1 cellular context compared by ENCODE assay signal in the genomic region with DNA sequence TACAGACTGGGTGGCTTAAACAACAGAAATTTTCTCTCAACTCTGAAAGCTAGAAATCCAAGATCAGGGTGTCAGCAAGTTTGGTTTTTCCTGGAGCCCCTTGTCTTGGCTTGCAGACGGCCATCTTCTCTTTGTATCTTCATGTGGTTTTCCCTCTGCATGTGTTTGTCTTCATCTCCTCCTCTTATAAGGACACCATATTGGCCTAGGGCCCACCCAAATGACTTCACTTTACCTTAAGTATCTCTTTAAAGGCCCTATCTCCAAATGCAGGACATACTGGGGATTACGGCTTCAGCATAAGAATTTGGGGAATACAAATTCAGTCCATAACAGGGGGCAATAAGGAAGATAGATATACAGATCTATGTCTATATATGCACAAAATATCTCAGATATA.
TF ChIP-seq lines count a peak whose summit lies in the region.

No MANE protein-coding gene starts in this region.

TF ChIP-seq in K562, 482 proteins besides CTCF, POLR2A, EP300 and RAD21 (continued from another document and continues in another):
- TF ChIP-seq, protein P1, sequence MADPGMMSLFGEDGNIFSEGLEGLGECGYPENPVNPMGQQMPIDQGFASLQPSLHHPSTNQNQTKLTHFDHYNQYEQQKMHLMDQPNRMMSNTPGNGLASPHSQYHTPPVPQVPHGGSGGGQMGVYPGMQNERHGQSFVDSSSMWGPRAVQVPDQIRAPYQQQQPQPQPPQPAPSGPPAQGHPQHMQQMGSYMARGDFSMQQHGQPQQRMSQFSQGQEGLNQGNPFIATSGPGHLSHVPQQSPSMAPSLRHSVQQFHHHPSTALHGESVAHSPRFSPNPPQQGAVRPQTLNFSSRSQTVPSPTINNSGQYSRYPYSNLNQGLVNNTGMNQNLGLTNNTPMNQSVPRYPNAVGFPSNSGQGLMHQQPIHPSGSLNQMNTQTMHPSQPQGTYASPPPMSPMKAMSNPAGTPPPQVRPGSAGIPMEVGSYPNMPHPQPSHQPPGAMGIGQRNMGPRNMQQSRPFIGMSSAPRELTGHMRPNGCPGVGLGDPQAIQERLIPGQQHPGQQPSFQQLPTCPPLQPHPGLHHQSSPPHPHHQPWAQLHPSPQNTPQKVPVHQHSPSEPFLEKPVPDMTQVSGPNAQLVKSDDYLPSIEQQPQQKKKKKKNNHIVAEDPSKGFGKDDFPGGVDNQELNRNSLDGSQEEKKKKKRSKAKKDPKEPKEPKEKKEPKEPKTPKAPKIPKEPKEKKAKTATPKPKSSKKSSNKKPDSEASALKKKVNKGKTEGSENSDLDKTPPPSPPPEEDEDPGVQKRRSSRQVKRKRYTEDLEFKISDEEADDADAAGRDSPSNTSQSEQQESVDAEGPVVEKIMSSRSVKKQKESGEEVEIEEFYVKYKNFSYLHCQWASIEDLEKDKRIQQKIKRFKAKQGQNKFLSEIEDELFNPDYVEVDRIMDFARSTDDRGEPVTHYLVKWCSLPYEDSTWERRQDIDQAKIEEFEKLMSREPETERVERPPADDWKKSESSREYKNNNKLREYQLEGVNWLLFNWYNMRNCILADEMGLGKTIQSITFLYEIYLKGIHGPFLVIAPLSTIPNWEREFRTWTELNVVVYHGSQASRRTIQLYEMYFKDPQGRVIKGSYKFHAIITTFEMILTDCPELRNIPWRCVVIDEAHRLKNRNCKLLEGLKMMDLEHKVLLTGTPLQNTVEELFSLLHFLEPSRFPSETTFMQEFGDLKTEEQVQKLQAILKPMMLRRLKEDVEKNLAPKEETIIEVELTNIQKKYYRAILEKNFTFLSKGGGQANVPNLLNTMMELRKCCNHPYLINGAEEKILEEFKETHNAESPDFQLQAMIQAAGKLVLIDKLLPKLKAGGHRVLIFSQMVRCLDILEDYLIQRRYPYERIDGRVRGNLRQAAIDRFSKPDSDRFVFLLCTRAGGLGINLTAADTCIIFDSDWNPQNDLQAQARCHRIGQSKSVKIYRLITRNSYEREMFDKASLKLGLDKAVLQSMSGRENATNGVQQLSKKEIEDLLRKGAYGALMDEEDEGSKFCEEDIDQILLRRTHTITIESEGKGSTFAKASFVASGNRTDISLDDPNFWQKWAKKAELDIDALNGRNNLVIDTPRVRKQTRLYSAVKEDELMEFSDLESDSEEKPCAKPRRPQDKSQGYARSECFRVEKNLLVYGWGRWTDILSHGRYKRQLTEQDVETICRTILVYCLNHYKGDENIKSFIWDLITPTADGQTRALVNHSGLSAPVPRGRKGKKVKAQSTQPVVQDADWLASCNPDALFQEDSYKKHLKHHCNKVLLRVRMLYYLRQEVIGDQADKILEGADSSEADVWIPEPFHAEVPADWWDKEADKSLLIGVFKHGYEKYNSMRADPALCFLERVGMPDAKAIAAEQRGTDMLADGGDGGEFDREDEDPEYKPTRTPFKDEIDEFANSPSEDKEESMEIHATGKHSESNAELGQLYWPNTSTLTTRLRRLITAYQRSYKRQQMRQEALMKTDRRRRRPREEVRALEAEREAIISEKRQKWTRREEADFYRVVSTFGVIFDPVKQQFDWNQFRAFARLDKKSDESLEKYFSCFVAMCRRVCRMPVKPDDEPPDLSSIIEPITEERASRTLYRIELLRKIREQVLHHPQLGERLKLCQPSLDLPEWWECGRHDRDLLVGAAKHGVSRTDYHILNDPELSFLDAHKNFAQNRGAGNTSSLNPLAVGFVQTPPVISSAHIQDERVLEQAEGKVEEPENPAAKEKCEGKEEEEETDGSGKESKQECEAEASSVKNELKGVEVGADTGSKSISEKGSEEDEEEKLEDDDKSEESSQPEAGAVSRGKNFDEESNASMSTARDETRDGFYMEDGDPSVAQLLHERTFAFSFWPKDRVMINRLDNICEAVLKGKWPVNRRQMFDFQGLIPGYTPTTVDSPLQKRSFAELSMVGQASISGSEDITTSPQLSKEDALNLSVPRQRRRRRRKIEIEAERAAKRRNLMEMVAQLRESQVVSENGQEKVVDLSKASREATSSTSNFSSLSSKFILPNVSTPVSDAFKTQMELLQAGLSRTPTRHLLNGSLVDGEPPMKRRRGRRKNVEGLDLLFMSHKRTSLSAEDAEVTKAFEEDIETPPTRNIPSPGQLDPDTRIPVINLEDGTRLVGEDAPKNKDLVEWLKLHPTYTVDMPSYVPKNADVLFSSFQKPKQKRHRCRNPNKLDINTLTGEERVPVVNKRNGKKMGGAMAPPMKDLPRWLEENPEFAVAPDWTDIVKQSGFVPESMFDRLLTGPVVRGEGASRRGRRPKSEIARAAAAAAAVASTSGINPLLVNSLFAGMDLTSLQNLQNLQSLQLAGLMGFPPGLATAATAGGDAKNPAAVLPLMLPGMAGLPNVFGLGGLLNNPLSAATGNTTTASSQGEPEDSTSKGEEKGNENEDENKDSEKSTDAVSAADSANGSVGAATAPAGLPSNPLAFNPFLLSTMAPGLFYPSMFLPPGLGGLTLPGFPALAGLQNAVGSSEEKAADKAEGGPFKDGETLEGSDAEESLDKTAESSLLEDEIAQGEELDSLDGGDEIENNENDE (IDR thresholded peaks at IDR 0.05; ENCODE audit: low read depth, low read length) = peak; percentile 85
- TF ChIP-seq, protein P2, sequence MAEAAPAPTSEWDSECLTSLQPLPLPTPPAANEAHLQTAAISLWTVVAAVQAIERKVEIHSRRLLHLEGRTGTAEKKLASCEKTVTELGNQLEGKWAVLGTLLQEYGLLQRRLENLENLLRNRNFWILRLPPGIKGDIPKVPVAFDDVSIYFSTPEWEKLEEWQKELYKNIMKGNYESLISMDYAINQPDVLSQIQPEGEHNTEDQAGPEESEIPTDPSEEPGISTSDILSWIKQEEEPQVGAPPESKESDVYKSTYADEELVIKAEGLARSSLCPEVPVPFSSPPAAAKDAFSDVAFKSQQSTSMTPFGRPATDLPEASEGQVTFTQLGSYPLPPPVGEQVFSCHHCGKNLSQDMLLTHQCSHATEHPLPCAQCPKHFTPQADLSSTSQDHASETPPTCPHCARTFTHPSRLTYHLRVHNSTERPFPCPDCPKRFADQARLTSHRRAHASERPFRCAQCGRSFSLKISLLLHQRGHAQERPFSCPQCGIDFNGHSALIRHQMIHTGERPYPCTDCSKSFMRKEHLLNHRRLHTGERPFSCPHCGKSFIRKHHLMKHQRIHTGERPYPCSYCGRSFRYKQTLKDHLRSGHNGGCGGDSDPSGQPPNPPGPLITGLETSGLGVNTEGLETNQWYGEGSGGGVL (CRISPR knock-in tag; IDR thresholded peaks at IDR 0.05) = 0 out of 2 replicates have a peak, but pooled peaks have one; percentile 36
- TF ChIP-seq NFIC (IDR thresholded peaks at IDR 0.05) (peak; percentile 78), SAP30 (IDR thresholded peaks at IDR 0.05; ENCODE audit: borderline replicate concordance, insufficient read depth, low read depth, low read length, poor library complexity, severe bottlenecking) (no peak), ASH1L (IDR thresholded peaks at IDR 0.05; ENCODE audit: borderline replicate concordance, low read depth, partially characterized antibody) (no peak), EP400 (IDR thresholded peaks at IDR 0.05) (peak; percentile 28; the same call in 1 of the 2 replicates), GATAD2A (IDR thresholded peaks at IDR 0.05) (0 out of 2 replicates have a peak, but pooled peaks have one; percentile 62), TAF9B (IDR thresholded peaks at IDR 0.05; ENCODE audit: partially characterized antibody) (peak; percentile 21), ZBTB17 (CRISPR knock-in tag; IDR thresholded peaks at IDR 0.05) (peak; percentile 69; the same call in 1 of the 2 replicates), BRD9 (IDR thresholded peaks at IDR 0.05; ENCODE audit: low read depth, partially characterized antibody) (peak; percentile 52), TCF3 (CRISPR knock-in tag; IDR thresholded peaks at IDR 0.05) (peak; percentile 80), TAL1 (IDR thresholded peaks at IDR 0.05) (peak; percentile 54; the same call in 1 of the 2 replicates), TEAD4 (IDR thresholded peaks at IDR 0.05; ENCODE audit: low read length) (0 out of 2 replicates have a peak, but pooled peaks have one; percentile 33), TEAD4 (CRISPR knock-in tag; IDR thresholded peaks at IDR 0.05; ENCODE audit: borderline replicate concordance) (no peak)
- TF ChIP-seq, protein P3, sequence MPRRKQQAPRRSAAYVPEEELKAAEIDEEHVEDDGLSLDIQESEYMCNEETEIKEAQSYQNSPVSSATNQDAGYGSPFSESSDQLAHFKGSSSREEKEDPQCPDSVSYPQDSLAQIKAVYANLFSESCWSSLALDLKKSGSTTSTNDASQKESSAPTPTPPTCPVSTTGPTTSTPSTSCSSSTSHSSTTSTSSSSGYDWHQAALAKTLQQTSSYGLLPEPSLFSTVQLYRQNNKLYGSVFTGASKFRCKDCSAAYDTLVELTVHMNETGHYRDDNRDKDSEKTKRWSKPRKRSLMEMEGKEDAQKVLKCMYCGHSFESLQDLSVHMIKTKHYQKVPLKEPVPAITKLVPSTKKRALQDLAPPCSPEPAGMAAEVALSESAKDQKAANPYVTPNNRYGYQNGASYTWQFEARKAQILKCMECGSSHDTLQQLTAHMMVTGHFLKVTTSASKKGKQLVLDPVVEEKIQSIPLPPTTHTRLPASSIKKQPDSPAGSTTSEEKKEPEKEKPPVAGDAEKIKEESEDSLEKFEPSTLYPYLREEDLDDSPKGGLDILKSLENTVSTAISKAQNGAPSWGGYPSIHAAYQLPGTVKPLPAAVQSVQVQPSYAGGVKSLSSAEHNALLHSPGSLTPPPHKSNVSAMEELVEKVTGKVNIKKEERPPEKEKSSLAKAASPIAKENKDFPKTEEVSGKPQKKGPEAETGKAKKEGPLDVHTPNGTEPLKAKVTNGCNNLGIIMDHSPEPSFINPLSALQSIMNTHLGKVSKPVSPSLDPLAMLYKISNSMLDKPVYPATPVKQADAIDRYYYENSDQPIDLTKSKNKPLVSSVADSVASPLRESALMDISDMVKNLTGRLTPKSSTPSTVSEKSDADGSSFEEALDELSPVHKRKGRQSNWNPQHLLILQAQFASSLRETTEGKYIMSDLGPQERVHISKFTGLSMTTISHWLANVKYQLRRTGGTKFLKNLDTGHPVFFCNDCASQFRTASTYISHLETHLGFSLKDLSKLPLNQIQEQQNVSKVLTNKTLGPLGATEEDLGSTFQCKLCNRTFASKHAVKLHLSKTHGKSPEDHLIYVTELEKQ (CRISPR knock-in tag; IDR thresholded peaks at IDR 0.05) = no peak
- TF ChIP-seq, protein P4, sequence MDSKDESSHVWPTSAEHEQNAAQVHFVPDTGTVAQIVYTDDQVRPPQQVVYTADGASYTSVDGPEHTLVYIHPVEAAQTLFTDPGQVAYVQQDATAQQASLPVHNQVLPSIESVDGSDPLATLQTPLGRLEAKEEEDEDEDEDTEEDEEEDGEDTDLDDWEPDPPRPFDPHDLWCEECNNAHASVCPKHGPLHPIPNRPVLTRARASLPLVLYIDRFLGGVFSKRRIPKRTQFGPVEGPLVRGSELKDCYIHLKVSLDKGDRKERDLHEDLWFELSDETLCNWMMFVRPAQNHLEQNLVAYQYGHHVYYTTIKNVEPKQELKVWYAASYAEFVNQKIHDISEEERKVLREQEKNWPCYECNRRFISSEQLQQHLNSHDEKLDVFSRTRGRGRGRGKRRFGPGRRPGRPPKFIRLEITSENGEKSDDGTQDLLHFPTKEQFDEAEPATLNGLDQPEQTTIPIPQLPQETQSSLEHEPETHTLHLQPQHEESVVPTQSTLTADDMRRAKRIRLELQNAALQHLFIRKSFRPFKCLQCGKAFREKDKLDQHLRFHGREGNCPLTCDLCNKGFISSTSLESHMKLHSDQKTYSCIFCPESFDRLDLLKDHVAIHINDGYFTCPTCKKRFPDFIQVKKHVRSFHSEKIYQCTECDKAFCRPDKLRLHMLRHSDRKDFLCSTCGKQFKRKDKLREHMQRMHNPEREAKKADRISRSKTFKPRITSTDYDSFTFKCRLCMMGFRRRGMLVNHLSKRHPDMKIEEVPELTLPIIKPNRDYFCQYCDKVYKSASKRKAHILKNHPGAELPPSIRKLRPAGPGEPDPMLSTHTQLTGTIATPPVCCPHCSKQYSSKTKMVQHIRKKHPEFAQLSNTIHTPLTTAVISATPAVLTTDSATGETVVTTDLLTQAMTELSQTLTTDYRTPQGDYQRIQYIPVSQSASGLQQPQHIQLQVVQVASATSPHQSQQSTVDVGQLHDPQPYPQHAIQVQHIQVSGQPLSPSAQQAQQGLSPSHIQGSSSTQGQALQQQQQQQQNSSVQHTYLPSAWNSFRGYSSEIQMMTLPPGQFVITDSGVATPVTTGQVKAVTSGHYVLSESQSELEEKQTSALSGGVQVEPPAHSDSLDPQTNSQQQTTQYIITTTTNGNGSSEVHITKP (IDR thresholded peaks at IDR 0.05; ENCODE audit: partially characterized antibody) = no peak
- TF ChIP-seq, protein P5, sequence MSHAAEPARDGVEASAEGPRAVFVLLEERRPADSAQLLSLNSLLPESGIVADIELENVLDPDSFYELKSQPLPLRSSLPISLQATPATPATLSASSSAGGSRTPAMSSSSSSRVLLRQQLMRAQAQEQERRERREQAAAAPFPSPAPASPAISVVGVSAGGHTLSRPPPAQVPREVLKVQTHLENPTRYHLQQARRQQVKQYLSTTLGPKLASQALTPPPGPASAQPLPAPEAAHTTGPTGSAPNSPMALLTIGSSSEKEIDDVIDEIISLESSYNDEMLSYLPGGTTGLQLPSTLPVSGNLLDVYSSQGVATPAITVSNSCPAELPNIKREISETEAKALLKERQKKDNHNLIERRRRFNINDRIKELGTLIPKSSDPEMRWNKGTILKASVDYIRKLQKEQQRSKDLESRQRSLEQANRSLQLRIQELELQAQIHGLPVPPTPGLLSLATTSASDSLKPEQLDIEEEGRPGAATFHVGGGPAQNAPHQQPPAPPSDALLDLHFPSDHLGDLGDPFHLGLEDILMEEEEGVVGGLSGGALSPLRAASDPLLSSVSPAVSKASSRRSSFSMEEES (CRISPR knock-in tag; IDR thresholded peaks at IDR 0.05) = no peak
- TF ChIP-seq, protein P6, sequence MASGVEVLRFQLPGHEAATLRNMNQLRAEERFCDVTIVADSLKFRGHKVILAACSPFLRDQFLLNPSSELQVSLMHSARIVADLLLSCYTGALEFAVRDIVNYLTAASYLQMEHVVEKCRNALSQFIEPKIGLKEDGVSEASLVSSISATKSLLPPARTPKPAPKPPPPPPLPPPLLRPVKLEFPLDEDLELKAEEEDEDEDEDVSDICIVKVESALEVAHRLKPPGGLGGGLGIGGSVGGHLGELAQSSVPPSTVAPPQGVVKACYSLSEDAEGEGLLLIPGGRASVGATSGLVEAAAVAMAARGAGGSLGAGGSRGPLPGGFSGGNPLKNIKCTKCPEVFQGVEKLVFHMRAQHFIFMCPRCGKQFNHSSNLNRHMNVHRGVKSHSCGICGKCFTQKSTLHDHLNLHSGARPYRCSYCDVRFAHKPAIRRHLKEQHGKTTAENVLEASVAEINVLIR (CRISPR knock-in tag; IDR thresholded peaks at IDR 0.05) = 0 out of 2 replicates have a peak, but pooled peaks have one; percentile 18
- TF ChIP-seq, protein P7, sequence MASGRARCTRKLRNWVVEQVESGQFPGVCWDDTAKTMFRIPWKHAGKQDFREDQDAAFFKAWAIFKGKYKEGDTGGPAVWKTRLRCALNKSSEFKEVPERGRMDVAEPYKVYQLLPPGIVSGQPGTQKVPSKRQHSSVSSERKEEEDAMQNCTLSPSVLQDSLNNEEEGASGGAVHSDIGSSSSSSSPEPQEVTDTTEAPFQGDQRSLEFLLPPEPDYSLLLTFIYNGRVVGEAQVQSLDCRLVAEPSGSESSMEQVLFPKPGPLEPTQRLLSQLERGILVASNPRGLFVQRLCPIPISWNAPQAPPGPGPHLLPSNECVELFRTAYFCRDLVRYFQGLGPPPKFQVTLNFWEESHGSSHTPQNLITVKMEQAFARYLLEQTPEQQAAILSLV (tag; IDR thresholded peaks at IDR 0.05) = 0 out of 2 replicates have a peak, but pooled peaks have one; percentile 64
